Comparison of ENCODE assay signal across 22 cellular contexts in the genomic region with DNA sequence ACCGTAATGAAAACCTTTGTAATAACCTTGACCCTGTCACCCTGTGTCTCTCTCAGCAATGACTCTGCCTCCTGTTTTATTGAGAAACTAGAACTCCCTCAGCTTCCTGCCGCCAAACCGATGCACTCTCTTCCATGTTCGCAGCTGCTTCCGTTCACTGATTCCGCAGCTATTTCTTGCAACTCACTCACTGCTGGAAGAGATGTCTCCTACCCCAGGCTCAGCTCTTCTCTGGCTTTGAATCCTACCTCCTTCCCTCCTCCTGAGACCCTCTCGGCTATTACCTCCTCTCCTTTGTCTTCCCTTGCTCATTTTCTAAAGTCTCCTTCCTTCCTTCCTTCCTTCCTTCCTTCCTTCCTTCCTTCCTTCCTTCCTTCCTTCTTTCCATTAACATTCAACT.
"Had no signal": no experiment of that assay in that cellular context is flagged by ENCODE, and none has a peak within 500 bp of the region (broad histone marks: within the 10 kb centered on the region; RNA-seq: fewer than 3 reads in every experiment).

No MANE protein-coding gene starts in this region.

- H3K27me3 ChIP-seq: left lung, ovary, right atrium auricular region, right lobe of liver, tibial nerve, uterus had no signal

- H3K4me1 ChIP-seq: left lung, right atrium auricular region, right lobe of liver, tibial nerve, uterus had no signal

- H3K4me2 ChIP-seq: smooth muscle cell had no signal

- DNase-seq: hypothalamus; immature natural killer cell; kidney; left colon; left lung; mesendoderm; naive B cell; natural killer cell; ovary; right lobe of liver; stimulated activated CD4-positive, alpha-beta T cell treated with anti-CD3 and anti-CD28 coated beads, Interleukin-1b, Interleukin-23, amount 100 ng/mL, for 48 hours; stimulated activated CD4-positive, alpha-beta T cell treated with anti-CD3 and anti-CD28 coated beads, Interleukin-2, amount 100 ng/mL, for 48 hours; stimulated activated CD4-positive, alpha-beta T cell treated with anti-CD3 and anti-CD28 coated beads, Interleukin-4, amount 100 ng/mL, for 4 hours; stimulated activated CD8-positive, alpha-beta memory T cell treated with anti-CD3 and anti-CD28 coated beads, Interleukin-4, amount 100 ng/mL, for 48 hours; stimulated activated naive CD4-positive, alpha-beta T cell treated with Interleukin-2 at 50 U/mL for 16 hours; stimulated activated naive CD8-positive, alpha-beta T cell treated with anti-CD3 and anti-CD28 coated beads, Interleukin-15, amount 100 ng/mL, for 72 hours; substantia nigra; uterus had no signal

- H3K36me3 ChIP-seq: left lung, ovary, right atrium auricular region, right lobe of liver, tibial nerve, uterus had no signal

- H3K4me3 ChIP-seq: left lung, lung, ovary, right atrium auricular region, right lobe of liver, smooth muscle cell, tibial nerve, uterus had no signal

- H3K27ac ChIP-seq: left lung, ovary, right atrium auricular region, right lobe of liver, tibial nerve, uterus had no signal

- H3K9me3 ChIP-seq: left lung, ovary, right atrium auricular region, right lobe of liver, tibial nerve, uterus had no signal
